Comparison of ENCODE assay signal across 1 cellular context in the genomic region with DNA sequence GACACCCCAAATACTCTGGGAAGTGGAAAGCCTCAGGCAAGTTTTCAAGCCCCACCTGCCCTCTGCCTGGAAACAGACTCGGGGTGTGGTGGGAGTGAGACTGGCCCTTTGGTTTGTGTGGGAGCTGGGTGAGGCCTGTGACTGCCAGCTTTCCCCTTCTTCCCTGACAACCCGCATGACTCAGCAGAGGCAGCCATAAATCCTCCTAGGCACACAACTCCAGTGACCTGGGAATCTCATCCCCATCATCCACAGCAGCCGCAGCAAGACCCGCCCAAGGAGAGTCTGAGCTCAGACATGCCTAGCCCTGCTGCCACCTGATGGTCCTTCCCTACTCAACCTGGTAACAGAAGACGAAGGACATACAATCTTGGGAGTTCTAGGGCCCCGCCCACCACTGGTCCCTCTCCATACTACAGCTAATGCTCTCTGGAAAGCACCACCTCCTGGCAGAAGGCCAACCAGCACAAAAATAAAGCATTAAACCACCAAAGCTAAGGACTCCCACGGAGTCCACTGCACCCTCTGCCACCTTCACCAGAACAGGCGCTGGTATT.
TF ChIP-seq lines count a peak whose summit lies in the region.

No MANE protein-coding gene starts in this region.

TF ChIP-seq in K562, 482 proteins besides CTCF, POLR2A, EP300 and RAD21:
- TF ChIP-seq HDAC8 (tag; IDR thresholded peaks at IDR 0.05) (no peak), PATZ1 (CRISPR knock-in tag; IDR thresholded peaks at IDR 0.05; ENCODE audit: borderline replicate concordance) (no peak), JUND (IDR thresholded peaks at IDR 0.05; ENCODE audit: borderline replicate concordance, low read depth, low read length) (no peak), JUND (tag; IDR thresholded peaks at IDR 0.05; ENCODE audit: borderline replicate concordance, low read depth, low read length) (peak; percentile 30; the same call in 1 of the 3 replicates), C11orf30 (IDR thresholded peaks at IDR 0.05; ENCODE audit: low read depth) (peak; percentile 72; the same call in 1 of the 2 replicates), PBX2 (CRISPR knock-in tag; IDR thresholded peaks at IDR 0.05; ENCODE audit: low read depth) (no peak), PBX2 (tag; conservative IDR thresholded peaks at IDR 0.05; ENCODE audit: low read depth) (peak; percentile 51), MAFF (IDR thresholded peaks at IDR 0.05; ENCODE audit: low read length) (peak; percentile 27; the same call in 1 of the 2 replicates), EWSR1 (IDR thresholded peaks at IDR 0.05; ENCODE audit: borderline replicate concordance, low read depth, partially characterized antibody) (no peak), EGR1 (conservative IDR thresholded peaks at IDR 0.05) (0 out of 2 replicates have a peak, but pooled peaks have one; percentile 10), MAFG (tag; conservative IDR thresholded peaks at IDR 0.05) (peak; percentile 67), ASH1L (IDR thresholded peaks at IDR 0.05; ENCODE audit: borderline replicate concordance, low read depth, partially characterized antibody) (no peak), MEIS2 (IDR thresholded peaks at IDR 0.05; ENCODE audit: partially characterized antibody) (peak; percentile 81), IRF1 (CRISPR knock-in tag; IDR thresholded peaks at IDR 0.05; ENCODE audit: borderline replicate concordance) (no peak), ATF3 (IDR thresholded peaks at IDR 0.05) (peak; percentile 11; the same call in 1 of the 2 replicates), ATF3 (CRISPR knock-in tag; conservative IDR thresholded peaks at IDR 0.05) (no peak), PKNOX1 (IDR thresholded peaks at IDR 0.05) (0 out of 2 replicates have a peak, but pooled peaks have one; percentile 12), NFIC (IDR thresholded peaks at IDR 0.05) (peak; percentile 90), CTBP1 (IDR thresholded peaks at IDR 0.05; ENCODE audit: borderline replicate concordance) (peak; percentile 69; the same call in 1 of the 2 replicates), RCOR1 (IDR thresholded peaks at IDR 0.05; ENCODE audit: borderline replicate concordance in 1 of 2, low read depth in 2 of 2, low read length in 2 of 2) (no peak), ARHGAP35 (IDR thresholded peaks at IDR 0.05; ENCODE audit: partially characterized antibody) (no peak), MAFK (IDR thresholded peaks at IDR 0.05; ENCODE audit: low read length) (peak; percentile 31; the same call in 1 of the 2 replicates), NFE2 (IDR thresholded peaks at IDR 0.05; ENCODE audit: low read depth) (peak; percentile 68), ZEB2 (IDR thresholded peaks at IDR 0.05) (no peak)
- TF ChIP-seq, protein P1, sequence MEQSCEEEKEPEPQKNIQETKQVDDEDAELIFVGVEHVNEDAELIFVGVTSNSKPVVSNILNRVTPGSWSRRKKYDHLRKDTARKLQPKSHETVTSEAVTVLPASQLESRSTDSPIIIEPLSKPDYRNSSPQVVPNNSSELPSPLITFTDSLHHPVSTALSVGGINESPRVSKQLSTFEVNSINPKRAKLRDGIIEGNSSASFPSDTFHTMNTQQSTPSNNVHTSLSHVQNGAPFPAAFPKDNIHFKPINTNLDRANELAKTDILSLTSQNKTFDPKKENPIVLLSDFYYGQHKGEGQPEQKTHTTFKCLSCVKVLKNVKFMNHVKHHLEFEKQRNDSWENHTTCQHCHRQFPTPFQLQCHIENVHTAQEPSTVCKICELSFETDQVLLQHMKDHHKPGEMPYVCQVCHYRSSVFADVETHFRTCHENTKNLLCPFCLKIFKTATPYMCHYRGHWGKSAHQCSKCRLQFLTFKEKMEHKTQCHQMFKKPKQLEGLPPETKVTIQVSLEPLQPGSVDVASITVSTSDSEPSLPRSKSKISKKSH (CRISPR knock-in tag; IDR thresholded peaks at IDR 0.05), result no peak
- TF ChIP-seq, protein P2, sequence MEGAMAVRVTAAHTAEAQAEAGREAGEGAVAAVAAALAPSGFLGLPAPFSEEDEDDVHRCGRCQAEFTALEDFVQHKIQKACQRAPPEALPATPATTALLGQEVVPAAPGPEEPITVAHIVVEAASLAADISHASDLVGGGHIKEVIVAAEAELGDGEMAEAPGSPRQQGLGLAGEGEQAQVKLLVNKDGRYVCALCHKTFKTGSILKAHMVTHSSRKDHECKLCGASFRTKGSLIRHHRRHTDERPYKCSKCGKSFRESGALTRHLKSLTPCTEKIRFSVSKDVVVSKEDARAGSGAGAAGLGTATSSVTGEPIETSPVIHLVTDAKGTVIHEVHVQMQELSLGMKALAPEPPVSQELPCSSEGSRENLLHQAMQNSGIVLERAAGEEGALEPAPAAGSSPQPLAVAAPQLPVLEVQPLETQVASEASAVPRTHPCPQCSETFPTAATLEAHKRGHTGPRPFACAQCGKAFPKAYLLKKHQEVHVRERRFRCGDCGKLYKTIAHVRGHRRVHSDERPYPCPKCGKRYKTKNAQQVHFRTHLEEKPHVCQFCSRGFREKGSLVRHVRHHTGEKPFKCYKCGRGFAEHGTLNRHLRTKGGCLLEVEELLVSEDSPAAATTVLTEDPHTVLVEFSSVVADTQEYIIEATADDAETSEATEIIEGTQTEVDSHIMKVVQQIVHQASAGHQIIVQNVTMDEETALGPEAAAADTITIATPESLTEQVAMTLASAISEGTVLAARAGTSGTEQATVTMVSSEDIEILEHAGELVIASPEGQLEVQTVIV (CRISPR knock-in tag; IDR thresholded peaks at IDR 0.05; ENCODE audit: borderline replicate concordance), result no peak
